Comparison of ENCODE assay signal across 12 cellular contexts in the genomic region with DNA sequence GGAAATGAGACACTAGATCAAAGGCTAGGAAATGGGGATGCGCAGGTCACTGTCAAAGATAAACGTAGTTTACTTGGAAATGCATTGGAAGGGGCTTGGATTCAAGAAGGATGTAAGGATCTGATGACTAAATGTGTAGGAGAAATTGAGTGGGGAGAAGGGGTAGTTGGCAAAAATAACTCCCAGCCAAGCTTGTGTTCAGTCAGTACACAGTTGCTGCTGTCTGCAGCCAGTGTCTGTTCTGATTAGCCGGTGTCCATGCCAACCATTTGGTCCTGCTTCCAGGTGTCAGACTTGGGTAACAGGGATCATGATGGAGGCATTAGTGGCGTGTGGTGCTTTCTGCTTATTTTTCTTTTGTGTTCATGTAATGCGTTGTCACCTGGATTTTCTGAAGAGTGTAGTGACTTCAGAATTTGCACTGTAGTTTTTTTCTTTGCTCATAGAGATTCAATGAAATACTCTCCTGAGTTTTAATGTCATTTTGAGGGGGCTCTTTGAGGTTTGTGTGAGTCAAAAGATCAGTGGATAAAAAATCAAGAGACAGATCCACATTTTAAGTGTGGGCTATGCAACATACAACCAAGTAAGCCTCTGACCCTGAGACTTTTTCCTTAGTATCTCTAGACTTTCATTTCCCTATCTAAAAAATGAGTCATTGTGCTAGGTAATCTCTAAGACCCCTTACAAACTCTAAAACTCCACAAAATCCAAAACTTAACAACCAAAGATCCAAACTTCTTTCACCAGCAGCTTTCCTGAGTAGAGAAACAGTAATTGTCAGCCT.
DNase-seq lines count a peak whose midpoint lies in the region; ATAC-seq and TF ChIP-seq lines count a peak whose summit lies in the region.
"Had no signal": no experiment of that assay in that cellular context is flagged by ENCODE, and none has a peak within 500 bp of the region (broad histone marks: within the 10 kb centered on the region; RNA-seq: fewer than 3 reads in every experiment).

No MANE protein-coding gene starts in this region.

- peaks cover 40% of the 10 kb centered on the region for H3K79me2 ChIP-seq in SK-N-SH (ENCODE audit: insufficient read depth)
- H3K79me2 ChIP-seq: parathyroid adenoma had no signal

- no peaks in the 10 kb centered on the region for H3F3A ChIP-seq in SK-N-SH (replicated peaks; ENCODE audit: insufficient read depth)

- POLR2A ChIA-PET in SK-N-SH (lab: Yijun Ruan, JAX), result no interaction called here

- no peak for DNase-seq in left ventricle myocardium superior
- no peak for DNase-seq in left ventricle myocardium inferior
- peak; percentile 13 for DNase-seq in SK-N-SH
- DNase-seq in inferior parietal cortex (ENCODE audit: extremely low spot score), result peak; percentile 29
- DNase-seq in superior temporal gyrus (ENCODE audit: extremely low spot score), result peak; percentile 71
- no peak for DNase-seq in COR-L47 (lab: John Stamatoyannopoulos, UW)
- DNase-seq in RPMI8226, result no peak
- DNase-seq: amniotic stem cell, spleen had no signal

- H3K4me3 ChIP-seq in left ventricle myocardium inferior (no peak overlapping the region), SK-N-SH (ENCODE audit: low read depth in 2 of 2, low read length in 1 of 2) (no peak overlapping the region)
- H3K4me3 ChIP-seq: spleen had no signal

- TF ChIP-seq CTCF in left ventricle myocardium inferior (IDR thresholded peaks at IDR 0.05; ENCODE audit: borderline replicate concordance), result no peak
- TF ChIP-seq CTCF in SK-N-SH (IDR thresholded peaks at IDR 0.05), result no peak

- no peaks in the 10 kb centered on the region for H4K20me1 ChIP-seq in SK-N-SH (ENCODE audit: insufficient read depth)

- TF ChIP-seq EP300 in SK-N-SH (IDR thresholded peaks at IDR 0.05; ENCODE audit: borderline replicate concordance in 1 of 2, low read depth in 1 of 2, low read length in 1 of 2), result no peak

- TF ChIP-seq RAD21 in SK-N-SH (IDR thresholded peaks at IDR 0.05; ENCODE audit: low read length), result no peak

- no peak overlapping the region for H3K4me2 ChIP-seq in SK-N-SH

- H3K9ac ChIP-seq in SK-N-SH, result no peak overlapping the region
- H3K9ac ChIP-seq: parathyroid adenoma had no signal

- 79% methylated on average over 5 of the region's 5 CpGs for WGBS in SK-N-SH (ENCODE audit: low lambda C conversion rate)

- no peaks in the 10 kb centered on the region for H3K9me2 ChIP-seq in SK-N-SH

- CTCF ChIA-PET in SK-N-SH (lab: Yijun Ruan, JAX), result interaction anchor here (0.8 to 3.3 kb wide), 4 partner anchors 10 to 110 kb away, joined by 3 to 9 read pairs (median 4); no protein-coding TSS in a partner anchor

- H3K27me3 ChIP-seq in left ventricle myocardium inferior (ENCODE audit: low read depth), result no peaks in the 10 kb centered on the region
- H3K27me3 ChIP-seq in SK-N-SH (ENCODE audit: insufficient read depth), result no peaks in the 10 kb centered on the region
- H3K27me3 ChIP-seq: spleen had no signal

- peak; percentile 70 for ATAC-seq in left ventricle myocardium superior
- no peak for ATAC-seq in GM21576 (IDR thresholded peaks at IDR 0.05; ENCODE audit: unreplicated experiment)
- ATAC-seq: activated T-helper 17 cell treated with anti-CD3 and anti-CD28 coated beads, Interleukin-2, amount 50 U/mL, for 72 hours had no signal

- no peaks in the 10 kb centered on the region for H3K36me3 ChIP-seq in left ventricle myocardium inferior
- peaks cover 2 to 4% of the 10 kb centered on the region in 2 experiments for H3K36me3 ChIP-seq in SK-N-SH (replicated peaks in 1 of 2; ENCODE audit: control insufficient read depth in 1 of 2, insufficient read depth in 2 of 2, low read length in 1 of 2)

- H3K9me3 ChIP-seq in left ventricle myocardium inferior (replicated peaks) (no peaks in the 10 kb centered on the region), SK-N-SH (no peaks in the 10 kb centered on the region)
- H3K9me3 ChIP-seq: spleen had no signal

- no peak overlapping the region for H2AFZ ChIP-seq in SK-N-SH (ENCODE audit: low read depth)
- H2AFZ ChIP-seq: parathyroid adenoma had no signal

- no peak overlapping the region for H3K27ac ChIP-seq in left ventricle myocardium inferior (replicated peaks)
- peak overlapping the region; percentile 22 to 60; a peak in 2 of 4 replicates for H3K27ac ChIP-seq in SK-N-SH (ENCODE audit: low read depth in 2 of 2, low read length in 1 of 2)
- H3K27ac ChIP-seq: parathyroid adenoma, spleen had no signal

- H3K4me1 ChIP-seq in left ventricle myocardium inferior, result peaks cover 26% of the 10 kb centered on the region
- H3K4me1 ChIP-seq in SK-N-SH (ENCODE audit: control insufficient read depth in 1 of 2, insufficient read depth in 2 of 2, low read depth in 1 of 2, low read length in 1 of 2), result peaks cover 13% of the 10 kb centered on the region in 2 experiments; a peak in 3 of 4 replicates

- intact Hi-C loops in left ventricle myocardium superior (cut with micrococcal nuclease), result no loop called here
- intact Hi-C loops in left ventricle myocardium inferior (cut with micrococcal nuclease), result no loop called here

TF ChIP-seq in SK-N-SH, 30 proteins besides CTCF, POLR2A, EP300 and RAD21:
- TF ChIP-seq JUND (IDR thresholded peaks at IDR 0.05), result no peak
- no peak for TF ChIP-seq POLR2AphosphoS5 (IDR thresholded peaks at IDR 0.05; ENCODE audit: low read depth, low read length)
- TF ChIP-seq RCOR1 (IDR thresholded peaks at IDR 0.05; ENCODE audit: low read length), result no peak
- no peak for TF ChIP-seq TEAD4 (IDR thresholded peaks at IDR 0.05; ENCODE audit: borderline replicate concordance, insufficient read depth)
- TF ChIP-seq, protein P1, sequence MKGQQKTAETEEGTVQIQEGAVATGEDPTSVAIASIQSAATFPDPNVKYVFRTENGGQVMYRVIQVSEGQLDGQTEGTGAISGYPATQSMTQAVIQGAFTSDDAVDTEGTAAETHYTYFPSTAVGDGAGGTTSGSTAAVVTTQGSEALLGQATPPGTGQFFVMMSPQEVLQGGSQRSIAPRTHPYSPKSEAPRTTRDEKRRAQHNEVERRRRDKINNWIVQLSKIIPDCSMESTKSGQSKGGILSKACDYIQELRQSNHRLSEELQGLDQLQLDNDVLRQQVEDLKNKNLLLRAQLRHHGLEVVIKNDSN (IDR thresholded peaks at IDR 0.05; ENCODE audit: borderline replicate concordance, low read depth), result no peak
- no peak for TF ChIP-seq GATA2 (CRISPR knock-in tag; IDR thresholded peaks at IDR 0.05)
- TF ChIP-seq, protein P2, sequence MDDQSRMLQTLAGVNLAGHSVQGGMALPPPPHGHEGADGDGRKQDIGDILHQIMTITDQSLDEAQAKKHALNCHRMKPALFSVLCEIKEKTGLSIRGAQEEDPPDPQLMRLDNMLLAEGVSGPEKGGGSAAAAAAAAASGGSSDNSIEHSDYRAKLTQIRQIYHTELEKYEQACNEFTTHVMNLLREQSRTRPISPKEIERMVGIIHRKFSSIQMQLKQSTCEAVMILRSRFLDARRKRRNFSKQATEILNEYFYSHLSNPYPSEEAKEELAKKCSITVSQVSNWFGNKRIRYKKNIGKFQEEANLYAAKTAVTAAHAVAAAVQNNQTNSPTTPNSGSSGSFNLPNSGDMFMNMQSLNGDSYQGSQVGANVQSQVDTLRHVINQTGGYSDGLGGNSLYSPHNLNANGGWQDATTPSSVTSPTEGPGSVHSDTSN (IDR thresholded peaks at IDR 0.05), result no peak
- TF ChIP-seq GABPA (IDR thresholded peaks at IDR 0.05; ENCODE audit: low read depth), result no peak
- no peak for TF ChIP-seq SMC3 (IDR thresholded peaks at IDR 0.05; ENCODE audit: low read depth, low read length)
- no peak for TF ChIP-seq NFIC (IDR thresholded peaks at IDR 0.05; ENCODE audit: borderline replicate concordance)
- no peak for TF ChIP-seq FOXJ3 (CRISPR knock-in tag; IDR thresholded peaks at IDR 0.05)
- no peak for TF ChIP-seq RXRA (IDR thresholded peaks at IDR 0.05; ENCODE audit: borderline replicate concordance, low read depth)
- TF ChIP-seq, protein P3, sequence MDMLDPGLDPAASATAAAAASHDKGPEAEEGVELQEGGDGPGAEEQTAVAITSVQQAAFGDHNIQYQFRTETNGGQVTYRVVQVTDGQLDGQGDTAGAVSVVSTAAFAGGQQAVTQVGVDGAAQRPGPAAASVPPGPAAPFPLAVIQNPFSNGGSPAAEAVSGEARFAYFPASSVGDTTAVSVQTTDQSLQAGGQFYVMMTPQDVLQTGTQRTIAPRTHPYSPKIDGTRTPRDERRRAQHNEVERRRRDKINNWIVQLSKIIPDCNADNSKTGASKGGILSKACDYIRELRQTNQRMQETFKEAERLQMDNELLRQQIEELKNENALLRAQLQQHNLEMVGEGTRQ (IDR thresholded peaks at IDR 0.05; ENCODE audit: borderline replicate concordance, low read depth, low read length), result no peak

Comparison
In these comparisons a context has a peak if more than half of its experiments do, and no peak if none do; other contexts are left out.
1. DNase-seq: peak in SK-N-SH (single experiment), inferior parietal cortex (single experiment) and superior temporal gyrus (single experiment); none in left ventricle myocardium superior (single experiment), left ventricle myocardium inferior (single experiment), COR-L47 (single experiment) and RPMI8226 (single experiment).